In the genomic region with DNA sequence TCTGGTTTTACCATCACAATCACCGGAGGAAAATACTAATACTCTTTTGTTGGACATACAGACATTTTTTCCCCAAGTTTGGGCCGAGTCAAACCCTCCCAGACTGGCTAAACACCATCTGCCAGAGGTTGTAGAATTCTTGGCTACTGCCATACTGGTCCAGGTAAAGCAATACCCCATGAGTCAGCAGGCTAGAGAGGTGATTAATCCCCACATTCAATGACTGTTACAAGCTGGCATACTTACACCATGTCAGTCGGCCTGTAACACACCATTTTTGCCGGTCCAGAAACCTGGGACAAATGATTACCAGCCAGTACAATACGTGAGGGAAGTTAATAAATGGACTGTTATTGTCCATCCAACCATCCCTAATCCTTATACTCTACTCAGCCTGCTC, we compare ENCODE assay signal across 33 cellular contexts.
"Had no signal": no experiment of that assay in that cellular context is flagged by ENCODE, and none has a peak within 500 bp of the region (broad histone marks: within the 10 kb centered on the region; RNA-seq: fewer than 3 reads in every experiment).

No MANE protein-coding gene starts in this region.

- DNase-seq: activated CD4-positive, alpha-beta T cell treated with anti-CD3 and anti-CD28 coated beads, Interleukin-2, amount 10 ng/mL, durations not matched to agents 24 days and 14 days; activated CD4-positive, alpha-beta T cell treated with anti-CD3 and anti-CD28 coated beads, Interleukin-2, amount 50 U/mL, for 4 hours; activated CD8-positive, alpha-beta T cell treated with anti-CD3 and anti-CD28 coated beads for 36 hours; activated effector memory CD4-positive, alpha-beta T cell treated with anti-CD3 and anti-CD28 coated beads, Interleukin-2, amount 50 U/mL, for 16 hours; activated naive CD4-positive, alpha-beta T cell; activated naive CD4-positive, alpha-beta T cell treated with anti-CD3 and anti-CD28 coated beads, Interleukin-2, amount 50 U/mL, for 16 hours; activated naive CD8-positive, alpha-beta T cell treated with anti-CD3 and anti-CD28 coated beads for 36 hours; activated T-cell treated with anti-CD3 and anti-CD28 coated beads, Interleukin-2, amount 50 U/mL, for 1 hour; activated T-cell treated with anti-CD3 and anti-CD28 coated beads, Interleukin-2, amount 50 U/mL, for 72 hours; amniotic stem cell; aorta; brain microvascular endothelial cell; Karpas-422; MM.1S; MV-4-11; NCI-H1092; NCI-H1436 treated with DMSO at 0.1 percent for 48 hours; NCI-H1694 treated with DMSO at 0.1 percent for 48 hours; NCI-H2029 treated with DMSO at 0.1 percent for 48 hours; NCI-H2107; NCI-H2171; NCI-H2227 treated with DMSO at 0.1 percent for 48 hours; NCI-H524 treated with DMSO at 0.1 percent for 48 hours; PC-9; SHP77 treated with DMSO at 0.1 percent for 48 hours; SK-N-SH had no signal

- H2AFZ ChIP-seq: PC-9 had no signal

- H3K27ac Mint-ChIP-seq: activated CD4-positive, alpha-beta T cell treated with anti-CD3 and anti-CD28 coated beads, Interleukin-2, amount 10 ng/mL, durations not matched to agents 24 days and 14 days; activated CD8-positive, alpha-beta T cell treated with anti-CD3 and anti-CD28 coated beads for 36 hours; activated naive CD8-positive, alpha-beta T cell treated with anti-CD3 and anti-CD28 coated beads for 36 hours; activated T-cell treated with anti-CD3 and anti-CD28 coated beads, Interleukin-2, amount 50 U/mL, for 72 hours; activated T-helper 17 cell treated with anti-CD3 and anti-CD28 coated beads, Interleukin-2, amount 50 U/mL, for 72 hours; T-helper 1 cell treated with Interleukin-12 subunit alpha and Interleukin-12 subunit beta and Interleukin-4 antibody, amounts not matched to agents 30 μg/mL and 1 μg/mL, for 36 hours; T-helper 2 cell treated with Interferon-gamma antibody and Interleukin-4, amounts not matched to agents 5 μg/mL and 100 μg/mL, for 36 hours had no signal

- H3K27me3 Mint-ChIP-seq: activated CD4-positive, alpha-beta T cell treated with anti-CD3 and anti-CD28 coated beads, Interleukin-2, amount 10 ng/mL, durations not matched to agents 24 days and 14 days; activated naive CD8-positive, alpha-beta T cell treated with anti-CD3 and anti-CD28 coated beads for 36 hours; activated T-helper 17 cell treated with anti-CD3 and anti-CD28 coated beads, Interleukin-2, amount 50 U/mL, for 72 hours had no signal

- H3K4me3 Mint-ChIP-seq: activated CD4-positive, alpha-beta T cell treated with anti-CD3 and anti-CD28 coated beads, Interleukin-2, amount 10 ng/mL, durations not matched to agents 24 days and 14 days; activated CD8-positive, alpha-beta T cell treated with anti-CD3 and anti-CD28 coated beads for 36 hours; activated naive CD8-positive, alpha-beta T cell treated with anti-CD3 and anti-CD28 coated beads for 36 hours; activated T-cell treated with anti-CD3 and anti-CD28 coated beads, Interleukin-2, amount 50 U/mL, for 72 hours; activated T-helper 17 cell treated with anti-CD3 and anti-CD28 coated beads, Interleukin-2, amount 50 U/mL, for 72 hours; central memory CD8-positive, alpha-beta T cell; T-helper 1 cell treated with Interleukin-12 subunit alpha and Interleukin-12 subunit beta and Interleukin-4 antibody, amounts not matched to agents 30 μg/mL and 1 μg/mL, for 36 hours; T-helper 2 cell treated with Interferon-gamma antibody and Interleukin-4, amounts not matched to agents 5 μg/mL and 100 μg/mL, for 36 hours had no signal

- H3K27ac ChIP-seq: brain microvascular endothelial cell, cardiac muscle cell, PC-9, SJSA1 had no signal

- H3K9me3 Mint-ChIP-seq: activated CD4-positive, alpha-beta T cell treated with anti-CD3 and anti-CD28 coated beads, Interleukin-2, amount 10 ng/mL, durations not matched to agents 24 days and 14 days; activated CD8-positive, alpha-beta T cell treated with anti-CD3 and anti-CD28 coated beads for 36 hours; activated naive CD8-positive, alpha-beta T cell treated with anti-CD3 and anti-CD28 coated beads for 36 hours; activated T-cell treated with anti-CD3 and anti-CD28 coated beads, Interleukin-2, amount 50 U/mL, for 72 hours; activated T-helper 17 cell treated with anti-CD3 and anti-CD28 coated beads, Interleukin-2, amount 50 U/mL, for 72 hours; central memory CD8-positive, alpha-beta T cell; T-helper 1 cell treated with Interleukin-12 subunit alpha and Interleukin-12 subunit beta and Interleukin-4 antibody, amounts not matched to agents 30 μg/mL and 1 μg/mL, for 36 hours; T-helper 2 cell treated with Interferon-gamma antibody and Interleukin-4, amounts not matched to agents 5 μg/mL and 100 μg/mL, for 36 hours had no signal

- H3K27me3 ChIP-seq: brain microvascular endothelial cell, cardiac muscle cell, SJSA1 had no signal

- H3K4me1 ChIP-seq: SJSA1 had no signal

- H3K4me3 ChIP-seq: cardiac muscle cell, PC-9, SJSA1 had no signal

- ATAC-seq: activated CD8-positive, alpha-beta T cell treated with anti-CD3 and anti-CD28 coated beads for 36 hours; activated T-cell treated with anti-CD3 and anti-CD28 coated beads, Interleukin-2, amount 50 U/mL, for 72 hours; activated T-helper 17 cell treated with anti-CD3 and anti-CD28 coated beads, Interleukin-2, amount 50 U/mL, for 72 hours had no signal

- H3K9me3 ChIP-seq: SJSA1, SK-N-SH had no signal

- H3K4me2 ChIP-seq: PC-9, SK-N-SH had no signal

- H3K9ac ChIP-seq: SK-N-SH had no signal

- H3K4me1 Mint-ChIP-seq: activated CD4-positive, alpha-beta T cell treated with anti-CD3 and anti-CD28 coated beads, Interleukin-2, amount 10 ng/mL, durations not matched to agents 24 days and 14 days; activated naive CD8-positive, alpha-beta T cell treated with anti-CD3 and anti-CD28 coated beads for 36 hours; activated T-helper 17 cell treated with anti-CD3 and anti-CD28 coated beads, Interleukin-2, amount 50 U/mL, for 72 hours; central memory CD8-positive, alpha-beta T cell had no signal

- H3K36me3 Mint-ChIP-seq: activated naive CD8-positive, alpha-beta T cell treated with anti-CD3 and anti-CD28 coated beads for 36 hours had no signal

- FAIRE-seq: TTC549 had no signal

- H3K36me3 ChIP-seq: brain microvascular endothelial cell, cardiac muscle cell, SJSA1 had no signal
